ENCODE assay signal across 22 cellular contexts in the genomic region with DNA sequence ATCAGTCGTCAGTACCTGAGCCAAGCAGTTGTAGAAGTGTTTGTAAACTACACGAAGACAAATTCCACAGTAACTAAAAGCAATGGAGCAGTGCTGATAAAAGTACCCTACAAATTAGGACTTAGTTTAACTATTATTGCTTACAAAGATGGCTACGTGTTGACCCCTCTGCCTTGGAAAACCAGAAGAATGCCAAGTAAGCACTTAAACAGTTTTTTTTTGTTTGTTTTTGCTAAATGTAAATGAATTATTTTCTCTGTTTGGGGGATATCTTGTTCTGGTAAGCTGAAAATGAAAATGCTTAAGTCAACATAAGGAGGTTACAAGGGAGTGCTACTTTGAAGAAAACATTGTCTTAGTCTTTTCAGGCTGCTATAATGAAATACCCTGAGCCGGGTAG.
"Had no signal": no experiment of that assay in that cellular context is flagged by ENCODE, and none has a peak within 500 bp of the region (broad histone marks: within the 10 kb centered on the region; RNA-seq: fewer than 3 reads in every experiment).

No MANE protein-coding gene starts in this region.

- H2AFZ ChIP-seq: hepatocyte had no signal

- DNase-seq: islet precursor cell; left ventricle myocardium inferior; midbrain; mucosa of descending colon; naive thymus-derived CD4-positive, alpha-beta T cell; ovary; spleen; stimulated activated CD4-positive, alpha-beta T cell treated with anti-CD3 and anti-CD28 coated beads, Interleukin-4, amount 100 ng/mL, for 24 hours; stimulated activated naive CD4-positive, alpha-beta T cell; tibial artery; upper lobe of right lung had no signal

- H3K36me3 Mint-ChIP-seq: naive thymus-derived CD4-positive, alpha-beta T cell; natural killer cell treated with Interleukin-12 subunit alpha and Interleukin-12 subunit beta and Interleukin-15 and Interleukin-18, amount 100 ng/mL, for 72 hours had no signal

- H3K27me3 Mint-ChIP-seq: progenitor cell of endocrine pancreas; stimulated activated naive CD8-positive, alpha-beta T cell treated with anti-CD3 and anti-CD28 coated beads, Interleukin-15, Interleukin-2, amounts not matched to agents 100 ng/mL and 50 ng/mL, for 24 hours had no signal

- H3K27ac Mint-ChIP-seq: naive thymus-derived CD4-positive, alpha-beta T cell; natural killer cell treated with Interleukin-12 subunit alpha and Interleukin-12 subunit beta and Interleukin-15 and Interleukin-18, amount 100 ng/mL, for 72 hours; progenitor cell of endocrine pancreas; stimulated activated effector memory CD8-positive, alpha-beta T cell treated with anti-CD3 and anti-CD28 coated beads, Interleukin-12 subunit alpha, Interleukin-12 subunit beta, amount 100 ng/mL, for 72 hours; stimulated activated naive CD8-positive, alpha-beta T cell treated with anti-CD3 and anti-CD28 coated beads, Interleukin-15, Interleukin-2, amounts not matched to agents 100 ng/mL and 50 ng/mL, for 24 hours had no signal

- H3K4me3 ChIP-seq: hepatocyte, left ventricle myocardium inferior, lung, mucosa of descending colon, ovary, right atrium auricular region, skin epidermis, spleen, suprapubic skin, thoracic aorta, tibial artery, upper lobe of right lung had no signal

- H3K4me3 Mint-ChIP-seq: naive thymus-derived CD4-positive, alpha-beta T cell; natural killer cell treated with Interleukin-12 subunit alpha and Interleukin-12 subunit beta and Interleukin-15 and Interleukin-18, amount 100 ng/mL, for 72 hours; stimulated activated effector memory CD8-positive, alpha-beta T cell treated with anti-CD3 and anti-CD28 coated beads, Interleukin-12 subunit alpha, Interleukin-12 subunit beta, amount 100 ng/mL, for 72 hours; stimulated activated naive CD8-positive, alpha-beta T cell treated with anti-CD3 and anti-CD28 coated beads, Interleukin-15, Interleukin-2, amounts not matched to agents 100 ng/mL and 50 ng/mL, for 24 hours had no signal

- H3K9me3 ChIP-seq: suprapubic skin, upper lobe of right lung had no signal

- H3K36me3 ChIP-seq: left ventricle myocardium inferior, ovary, right atrium auricular region, spleen, suprapubic skin, thoracic aorta, tibial artery, upper lobe of right lung had no signal

- ATAC-seq: mucosa of descending colon; naive thymus-derived CD4-positive, alpha-beta T cell; natural killer cell treated with Interleukin-12 subunit alpha and Interleukin-12 subunit beta and Interleukin-15 and Interleukin-18, amount 100 ng/mL, for 72 hours; sciatic nerve; stimulated activated effector memory CD8-positive, alpha-beta T cell treated with anti-CD3 and anti-CD28 coated beads, Interleukin-12 subunit alpha, Interleukin-12 subunit beta, amount 100 ng/mL, for 72 hours; upper lobe of right lung had no signal

- H3K27me3 ChIP-seq: hepatocyte, ovary, right atrium auricular region, spleen, suprapubic skin, tibial artery, upper lobe of right lung had no signal

- H3K79me2 ChIP-seq: hepatocyte had no signal

- H3K27ac ChIP-seq: hepatocyte, left ventricle myocardium inferior, ovary, right atrium auricular region, skin epidermis, spleen, suprapubic skin, thoracic aorta, tibial artery, upper lobe of right lung had no signal

- H3K4me1 Mint-ChIP-seq: naive thymus-derived CD4-positive, alpha-beta T cell; stimulated activated effector memory CD8-positive, alpha-beta T cell treated with anti-CD3 and anti-CD28 coated beads, Interleukin-12 subunit alpha, Interleukin-12 subunit beta, amount 100 ng/mL, for 72 hours had no signal

- H3K9me3 Mint-ChIP-seq: stimulated activated effector memory CD8-positive, alpha-beta T cell treated with anti-CD3 and anti-CD28 coated beads, Interleukin-12 subunit alpha, Interleukin-12 subunit beta, amount 100 ng/mL, for 72 hours; stimulated activated naive CD8-positive, alpha-beta T cell treated with anti-CD3 and anti-CD28 coated beads, Interleukin-15, Interleukin-2, amounts not matched to agents 100 ng/mL and 50 ng/mL, for 24 hours had no signal

- H3K4me2 ChIP-seq: hepatocyte had no signal

- H3K4me1 ChIP-seq: left ventricle myocardium inferior, right atrium auricular region, spleen, suprapubic skin, tibial artery, upper lobe of right lung had no signal
